1 cellular context compared by ENCODE assay signal in genomic region chr14:102086972-102087761, GRCh38.
A peak's percentile ranks its signal among the peaks of the same experiment; 100 is the strongest.
TF ChIP-seq lines count a peak whose summit lies in the region.

Gene HSP90AA1, minus strand, starts transcription at chr14:102087044. Its CDS starts 666 bp downstream, at chr14:102086378.

TF ChIP-seq in GM23338, 12 proteins besides CTCF, POLR2A, EP300 and RAD21 (continued from another document):
- TF ChIP-seq ZNF462 (CRISPR knock-in tag; IDR thresholded peaks at IDR 0.05) (no peak), JUNB (IDR thresholded peaks at IDR 0.05; ENCODE audit: unreplicated experiment) (no peak), POLR2AphosphoS5 (IDR thresholded peaks at IDR 0.05; ENCODE audit: low read depth) (peak; percentile 98), ETS1 (IDR thresholded peaks at IDR 0.05) (peak; percentile 31; the same call in 1 of the 2 replicates), ZNF331 (CRISPR knock-in tag; IDR thresholded peaks at IDR 0.05; ENCODE audit: low read depth) (no peak), ZNF114 (CRISPR knock-in tag; IDR thresholded peaks at IDR 0.05) (0 out of 2 replicates have a peak, but pooled peaks have one; percentile 20)
TF ChIP-seq in GM23338: peak in this region for 4.
